27 cellular contexts compared by ENCODE assay signal in the genomic region with DNA sequence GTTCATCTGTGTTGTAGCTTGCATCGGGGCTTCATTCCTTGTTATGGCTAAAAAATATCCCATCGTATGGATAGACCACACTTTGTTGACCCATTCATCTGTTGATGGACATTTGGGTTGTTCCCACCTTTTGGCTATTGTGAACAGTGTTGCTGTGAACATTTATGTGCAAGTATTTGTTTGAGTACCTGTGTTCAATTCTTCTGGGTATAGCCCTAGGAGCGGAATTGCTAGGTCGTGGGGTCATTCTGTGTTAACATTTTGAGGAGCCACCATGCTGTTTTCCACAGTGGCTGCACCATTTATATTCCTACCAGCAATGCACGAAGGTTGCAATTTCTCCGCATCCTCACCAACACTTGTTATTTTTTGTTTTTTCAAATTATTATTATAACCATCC.
"Had no signal": no experiment of that assay in that cellular context is flagged by ENCODE, and none has a peak within 500 bp of the region (broad histone marks: within the 10 kb centered on the region; RNA-seq: fewer than 3 reads in every experiment).

No MANE protein-coding gene starts in this region.

- H3K36me3 ChIP-seq: stomach, suprapubic skin, thoracic aorta, thyroid gland, tibial artery, tibial nerve, transverse colon, upper lobe of left lung, upper lobe of right lung, uterus, vagina had no signal

- H3K9me3 ChIP-seq: stomach, suprapubic skin, testis, thoracic aorta, thyroid gland, tibial artery, transverse colon, upper lobe of left lung, upper lobe of right lung, uterus, vagina had no signal

- H3K27me3 ChIP-seq: stomach, suprapubic skin, testis, thyroid gland, tibial artery, tibial nerve, transverse colon, upper lobe of left lung, upper lobe of right lung, uterus, vagina had no signal

- ATAC-seq: stimulated activated effector memory CD8-positive, alpha-beta T cell treated with anti-CD3 and anti-CD28 coated beads, Interleukin-12 subunit alpha, Interleukin-12 subunit beta, amount 100 ng/mL, for 72 hours; stimulated activated memory B cell treated with anti-CD40 and anti-IgM and Interleukin-4, amounts not matched to agents 10 μg/mL and 1 μg/mL and 100 μg/mL, for 72 hours; stimulated activated naive B cell treated with anti-CD40 and anti-IgM and Interleukin-4, amounts not matched to agents 10 μg/mL and 1 μg/mL and 100 μg/mL, for 72 hours; stimulated activated naive CD8-positive, alpha-beta T cell treated with anti-CD3 and anti-CD28 coated beads, Interleukin-15, amount 100 ng/mL, for 72 hours; stimulated activated naive CD8-positive, alpha-beta T cell treated with anti-CD3 and anti-CD28 coated beads, Interleukin-15, Interleukin-2, amounts not matched to agents 100 U/mL and 50 U/mL, for 24 hours; upper lobe of right lung had no signal

- H3K27ac ChIP-seq: stomach, suprapubic skin, testis, thoracic aorta, thyroid gland, tibial artery, tibial nerve, transverse colon, upper lobe of left lung, upper lobe of right lung, uterus, vagina had no signal

- H3K4me1 ChIP-seq: uterus had no signal

- H3K4me3 ChIP-seq: stomach, suprapubic skin, testis, thoracic aorta, thyroid gland, tibial artery, tibial nerve, transverse colon, upper lobe of left lung, upper lobe of right lung, uterus, vagina had no signal

- DNase-seq: stimulated activated CD4-positive, alpha-beta T cell treated with anti-CD3 and anti-CD28 coated beads, Interleukin-2, amount 100 ng/mL, for 48 hours; stimulated activated CD4-positive, alpha-beta T cell treated with anti-CD3 and anti-CD28 coated beads, Interleukin-4, amount 100 ng/mL, for 1 hour; stimulated activated CD4-positive, alpha-beta T cell treated with anti-CD3 and anti-CD28 coated beads, Interleukin-4, amount 100 ng/mL, for 24 hours; stimulated activated CD4-positive, alpha-beta T cell treated with anti-CD3 and anti-CD28 coated beads, Interleukin-4, amount 100 ng/mL, for 4 hours; stimulated activated CD8-positive, alpha-beta memory T cell treated with anti-CD3 and anti-CD28 coated beads, Interleukin-4, amount 100 ng/mL, for 48 hours; stimulated activated naive B cell treated with anti-CD40 and anti-IgM and Interleukin-4, amounts not matched to agents 10 μg/mL and 1 μg/mL and 100 μg/mL, for 72 hours; stimulated activated naive CD4-positive, alpha-beta T cell; stimulated activated naive CD4-positive, alpha-beta T cell treated with Interleukin-2 at 50 U/mL for 16 hours; stimulated activated naive CD8-positive, alpha-beta T cell treated with anti-CD3 and anti-CD28 coated beads, Interleukin-15, amount 100 ng/mL, for 72 hours; stimulated activated naive CD8-positive, alpha-beta T cell treated with anti-CD3 and anti-CD28 coated beads, Interleukin-15, Interleukin-2, amounts not matched to agents 100 U/mL and 50 U/mL, for 24 hours; stomach; substantia nigra; testis; thyroid gland; tibial artery; transverse colon; trophoblast cell; upper lobe of left lung; upper lobe of right lung; uterus had no signal

- FAIRE-seq: urothelium cell line had no signal
